Comparison of ENCODE assay signal across 1 cellular context in the genomic region with DNA sequence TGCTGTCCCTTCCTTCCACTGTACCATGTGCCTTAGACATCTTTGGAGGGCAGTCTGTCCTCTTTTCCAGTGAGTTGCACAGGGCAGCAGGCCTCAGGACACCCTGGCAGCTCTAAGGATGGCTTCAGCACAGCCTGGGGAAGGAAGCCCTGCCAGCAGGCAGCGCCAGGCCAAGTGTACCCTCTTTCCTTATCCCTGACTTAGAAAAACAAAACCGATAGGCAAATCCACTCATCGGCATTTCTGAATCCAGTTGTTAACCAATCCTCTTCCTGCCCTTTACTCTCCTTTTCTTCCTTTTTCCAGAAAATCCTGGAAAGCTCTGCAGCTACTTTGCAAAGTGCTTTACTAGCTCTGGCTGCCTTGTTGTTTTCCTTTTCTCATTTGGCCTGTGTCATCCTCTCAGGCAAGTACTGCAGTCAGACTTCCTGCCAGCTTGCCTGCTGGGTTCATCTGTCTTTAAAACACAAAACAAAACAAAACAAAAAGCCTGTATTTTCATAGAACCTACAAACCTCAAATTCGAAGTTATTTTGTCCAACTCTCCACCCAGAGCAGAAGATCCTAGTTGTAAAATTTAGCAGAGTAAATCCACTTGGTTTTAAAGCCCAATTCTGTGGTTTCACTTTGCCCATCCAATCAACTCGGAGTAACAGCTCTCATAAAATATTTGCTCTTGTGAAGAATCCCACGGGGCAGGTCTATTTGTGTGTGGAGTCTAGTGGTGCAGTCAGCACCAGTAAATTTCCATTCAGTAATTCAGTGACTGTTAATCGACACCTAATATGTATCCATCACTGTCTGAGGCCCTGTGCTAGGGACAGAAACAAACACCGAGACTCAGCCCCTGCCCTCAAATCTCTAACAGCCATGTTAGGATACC.
A peak's percentile ranks its signal among the peaks of the same experiment; 100 is the strongest.
TF ChIP-seq lines count a peak whose summit lies in the region.

No MANE protein-coding gene starts in this region.

TF ChIP-seq in HepG2, 621 proteins besides CTCF, POLR2A, EP300 and RAD21 (continued from another document and continues in another):
- TF ChIP-seq TSC22D2 (CRISPR knock-in tag; IDR thresholded peaks at IDR 0.05; ENCODE audit: borderline replicate concordance) (peak; percentile 48; the same call in 1 of the 2 replicates), RELA (CRISPR knock-in tag; IDR thresholded peaks at IDR 0.05) (no peak), ZNF547 (CRISPR knock-in tag; IDR thresholded peaks at IDR 0.05) (0 out of 2 replicates have a peak, but pooled peaks have one; percentile 28), ZNF446 (CRISPR knock-in tag; IDR thresholded peaks at IDR 0.05) (no peak), ZNF883 (CRISPR knock-in tag; IDR thresholded peaks at IDR 0.05; ENCODE audit: not compliant biosample characterization) (no peak), HNRNPH1 (optimal IDR thresholded peaks at IDR 0.05; ENCODE audit: low read depth, low read length) (no peak), ZNF3 (CRISPR knock-in tag; IDR thresholded peaks at IDR 0.05) (no peak), FLYWCH1 (CRISPR knock-in tag; IDR thresholded peaks at IDR 0.05) (no peak), HNF1A (IDR thresholded peaks at IDR 0.05; ENCODE audit: low read depth) (no peak), HNF1A (CRISPR knock-in tag; IDR thresholded peaks at IDR 0.05; ENCODE audit: borderline replicate concordance) (0 out of 2 replicates have a peak, but pooled peaks have one; percentile 29), ZNF343 (CRISPR knock-in tag; IDR thresholded peaks at IDR 0.05) (0 out of 2 replicates have a peak, but pooled peaks have one; percentile 53), SP2 (CRISPR knock-in tag; IDR thresholded peaks at IDR 0.05) (no peak), SMAD3 (CRISPR knock-in tag; IDR thresholded peaks at IDR 0.05) (no peak), CBX2 (IDR thresholded peaks at IDR 0.05; ENCODE audit: low read depth, low read length) (no peak), CBX2 (CRISPR knock-in tag; IDR thresholded peaks at IDR 0.05; ENCODE audit: low read depth) (no peak), SAFB2 (CRISPR knock-in tag; IDR thresholded peaks at IDR 0.05; ENCODE audit: borderline replicate concordance, low read depth) (no peak), ZBTB38 (CRISPR knock-in tag; IDR thresholded peaks at IDR 0.05) (no peak), NCOA5 (CRISPR knock-in tag; IDR thresholded peaks at IDR 0.05) (no peak), KLF13 (CRISPR knock-in tag; IDR thresholded peaks at IDR 0.05) (no peak)
- TF ChIP-seq, protein P1, sequence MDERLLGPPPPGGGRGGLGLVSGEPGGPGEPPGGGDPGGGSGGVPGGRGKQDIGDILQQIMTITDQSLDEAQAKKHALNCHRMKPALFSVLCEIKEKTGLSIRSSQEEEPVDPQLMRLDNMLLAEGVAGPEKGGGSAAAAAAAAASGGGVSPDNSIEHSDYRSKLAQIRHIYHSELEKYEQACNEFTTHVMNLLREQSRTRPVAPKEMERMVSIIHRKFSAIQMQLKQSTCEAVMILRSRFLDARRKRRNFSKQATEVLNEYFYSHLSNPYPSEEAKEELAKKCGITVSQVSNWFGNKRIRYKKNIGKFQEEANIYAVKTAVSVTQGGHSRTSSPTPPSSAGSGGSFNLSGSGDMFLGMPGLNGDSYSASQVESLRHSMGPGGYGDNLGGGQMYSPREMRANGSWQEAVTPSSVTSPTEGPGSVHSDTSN (CRISPR knock-in tag; IDR thresholded peaks at IDR 0.05) = peak; percentile 26
- TF ChIP-seq, protein P2, sequence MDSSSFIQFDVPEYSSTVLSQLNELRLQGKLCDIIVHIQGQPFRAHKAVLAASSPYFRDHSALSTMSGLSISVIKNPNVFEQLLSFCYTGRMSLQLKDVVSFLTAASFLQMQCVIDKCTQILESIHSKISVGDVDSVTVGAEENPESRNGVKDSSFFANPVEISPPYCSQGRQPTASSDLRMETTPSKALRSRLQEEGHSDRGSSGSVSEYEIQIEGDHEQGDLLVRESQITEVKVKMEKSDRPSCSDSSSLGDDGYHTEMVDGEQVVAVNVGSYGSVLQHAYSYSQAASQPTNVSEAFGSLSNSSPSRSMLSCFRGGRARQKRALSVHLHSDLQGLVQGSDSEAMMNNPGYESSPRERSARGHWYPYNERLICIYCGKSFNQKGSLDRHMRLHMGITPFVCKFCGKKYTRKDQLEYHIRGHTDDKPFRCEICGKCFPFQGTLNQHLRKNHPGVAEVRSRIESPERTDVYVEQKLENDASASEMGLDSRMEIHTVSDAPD (CRISPR knock-in tag; IDR thresholded peaks at IDR 0.05) = no peak
- TF ChIP-seq, protein P3, sequence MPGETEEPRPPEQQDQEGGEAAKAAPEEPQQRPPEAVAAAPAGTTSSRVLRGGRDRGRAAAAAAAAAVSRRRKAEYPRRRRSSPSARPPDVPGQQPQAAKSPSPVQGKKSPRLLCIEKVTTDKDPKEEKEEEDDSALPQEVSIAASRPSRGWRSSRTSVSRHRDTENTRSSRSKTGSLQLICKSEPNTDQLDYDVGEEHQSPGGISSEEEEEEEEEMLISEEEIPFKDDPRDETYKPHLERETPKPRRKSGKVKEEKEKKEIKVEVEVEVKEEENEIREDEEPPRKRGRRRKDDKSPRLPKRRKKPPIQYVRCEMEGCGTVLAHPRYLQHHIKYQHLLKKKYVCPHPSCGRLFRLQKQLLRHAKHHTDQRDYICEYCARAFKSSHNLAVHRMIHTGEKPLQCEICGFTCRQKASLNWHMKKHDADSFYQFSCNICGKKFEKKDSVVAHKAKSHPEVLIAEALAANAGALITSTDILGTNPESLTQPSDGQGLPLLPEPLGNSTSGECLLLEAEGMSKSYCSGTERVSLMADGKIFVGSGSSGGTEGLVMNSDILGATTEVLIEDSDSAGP (CRISPR knock-in tag; IDR thresholded peaks at IDR 0.05; ENCODE audit: borderline replicate concordance) = no peak
- TF ChIP-seq, protein P4, sequence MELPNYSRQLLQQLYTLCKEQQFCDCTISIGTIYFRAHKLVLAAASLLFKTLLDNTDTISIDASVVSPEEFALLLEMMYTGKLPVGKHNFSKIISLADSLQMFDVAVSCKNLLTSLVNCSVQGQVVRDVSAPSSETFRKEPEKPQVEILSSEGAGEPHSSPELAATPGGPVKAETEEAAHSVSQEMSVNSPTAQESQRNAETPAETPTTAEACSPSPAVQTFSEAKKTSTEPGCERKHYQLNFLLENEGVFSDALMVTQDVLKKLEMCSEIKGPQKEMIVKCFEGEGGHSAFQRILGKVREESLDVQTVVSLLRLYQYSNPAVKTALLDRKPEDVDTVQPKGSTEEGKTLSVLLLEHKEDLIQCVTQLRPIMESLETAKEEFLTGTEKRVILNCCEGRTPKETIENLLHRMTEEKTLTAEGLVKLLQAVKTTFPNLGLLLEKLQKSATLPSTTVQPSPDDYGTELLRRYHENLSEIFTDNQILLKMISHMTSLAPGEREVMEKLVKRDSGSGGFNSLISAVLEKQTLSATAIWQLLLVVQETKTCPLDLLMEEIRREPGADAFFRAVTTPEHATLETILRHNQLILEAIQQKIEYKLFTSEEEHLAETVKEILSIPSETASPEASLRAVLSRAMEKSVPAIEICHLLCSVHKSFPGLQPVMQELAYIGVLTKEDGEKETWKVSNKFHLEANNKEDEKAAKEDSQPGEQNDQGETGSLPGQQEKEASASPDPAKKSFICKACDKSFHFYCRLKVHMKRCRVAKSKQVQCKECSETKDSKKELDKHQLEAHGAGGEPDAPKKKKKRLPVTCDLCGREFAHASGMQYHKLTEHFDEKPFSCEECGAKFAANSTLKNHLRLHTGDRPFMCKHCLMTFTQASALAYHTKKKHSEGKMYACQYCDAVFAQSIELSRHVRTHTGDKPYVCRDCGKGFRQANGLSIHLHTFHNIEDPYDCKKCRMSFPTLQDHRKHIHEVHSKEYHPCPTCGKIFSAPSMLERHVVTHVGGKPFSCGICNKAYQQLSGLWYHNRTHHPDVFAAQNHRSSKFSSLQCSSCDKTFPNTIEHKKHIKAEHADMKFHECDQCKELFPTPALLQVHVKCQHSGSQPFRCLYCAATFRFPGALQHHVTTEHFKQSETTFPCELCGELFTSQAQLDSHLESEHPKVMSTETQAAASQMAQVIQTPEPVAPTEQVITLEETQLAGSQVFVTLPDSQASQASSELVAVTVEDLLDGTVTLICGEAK (IDR thresholded peaks at IDR 0.05) = no peak
- TF ChIP-seq, protein P4 (CRISPR knock-in tag; IDR thresholded peaks at IDR 0.05) = no peak
- TF ChIP-seq, protein P5, sequence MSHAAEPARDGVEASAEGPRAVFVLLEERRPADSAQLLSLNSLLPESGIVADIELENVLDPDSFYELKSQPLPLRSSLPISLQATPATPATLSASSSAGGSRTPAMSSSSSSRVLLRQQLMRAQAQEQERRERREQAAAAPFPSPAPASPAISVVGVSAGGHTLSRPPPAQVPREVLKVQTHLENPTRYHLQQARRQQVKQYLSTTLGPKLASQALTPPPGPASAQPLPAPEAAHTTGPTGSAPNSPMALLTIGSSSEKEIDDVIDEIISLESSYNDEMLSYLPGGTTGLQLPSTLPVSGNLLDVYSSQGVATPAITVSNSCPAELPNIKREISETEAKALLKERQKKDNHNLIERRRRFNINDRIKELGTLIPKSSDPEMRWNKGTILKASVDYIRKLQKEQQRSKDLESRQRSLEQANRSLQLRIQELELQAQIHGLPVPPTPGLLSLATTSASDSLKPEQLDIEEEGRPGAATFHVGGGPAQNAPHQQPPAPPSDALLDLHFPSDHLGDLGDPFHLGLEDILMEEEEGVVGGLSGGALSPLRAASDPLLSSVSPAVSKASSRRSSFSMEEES (CRISPR knock-in tag; IDR thresholded peaks at IDR 0.05) = peak; percentile 15; the same call in 1 of the 2 replicates
